Comparison of ENCODE assay signal across 12 cellular contexts in genomic region chr2:219836647-219837177, GRCh38.
A peak's percentile ranks its signal among the peaks of the same experiment; 100 is the strongest.
DNase-seq lines count a peak whose midpoint lies in the region; ATAC-seq and TF ChIP-seq lines count a peak whose summit lies in the region.
"Had no signal": no experiment of that assay in that cellular context is flagged by ENCODE, and none has a peak within 500 bp of the region (broad histone marks: within the 10 kb centered on the region; RNA-seq: fewer than 3 reads in every experiment).

No MANE protein-coding gene starts in this region.

- no peaks in the 10 kb centered on the region for H3K27me3 Mint-ChIP-seq in progenitor cell of endocrine pancreas
- H3K27me3 Mint-ChIP-seq in nephron progenitor cell (ENCODE audit: low read depth, poor library complexity) = peaks cover 18% of the 10 kb centered on the region
- H3K27me3 Mint-ChIP-seq: CD4-positive, CD25-positive, alpha-beta regulatory T cell; memory B cell had no signal

- DNase-seq in NCI-H446 (lab: John Stamatoyannopoulos, UW) = peak; percentile 4 to 7
- no peak for DNase-seq in NCI-H446 treated with DMSO at 0.1 percent for 48 hours (lab: John Stamatoyannopoulos, UW)
- DNase-seq in HT-29 (ENCODE audit: low spot score) = peak; percentile 63
- peak; percentile 7 for DNase-seq in amniotic epithelial cell (ENCODE audit: low read depth)
- no peak for DNase-seq in progenitor cell of endocrine pancreas (ENCODE audit: low spot score, unreplicated experiment)
- DNase-seq in nephron progenitor cell = no peak
- no peak for DNase-seq in SK-N-DZ (ENCODE audit: low spot score)
- DNase-seq: activated CD4-positive, alpha-beta T cell treated with anti-CD3 and anti-CD28 coated beads, Interleukin-2, amount 50 U/mL, for 4 hours; CD4-positive, CD25-positive, alpha-beta regulatory T cell; dermis blood vessel endothelial cell had no signal

- H3K36me3 Mint-ChIP-seq in progenitor cell of endocrine pancreas (ENCODE audit: insufficient read depth) = no peaks in the 10 kb centered on the region
- H3K36me3 Mint-ChIP-seq in nephron progenitor cell (ENCODE audit: low read depth) = no peaks in the 10 kb centered on the region
- H3K36me3 Mint-ChIP-seq: CD4-positive, CD25-positive, alpha-beta regulatory T cell; memory B cell had no signal

- H3K9me3 Mint-ChIP-seq in progenitor cell of endocrine pancreas (ENCODE audit: low read depth) (peaks cover 3% of the 10 kb centered on the region), nephron progenitor cell (peaks cover 10% of the 10 kb centered on the region)
- H3K9me3 Mint-ChIP-seq: CD4-positive, CD25-positive, alpha-beta regulatory T cell had no signal

- H3K4me1 Mint-ChIP-seq in progenitor cell of endocrine pancreas (ENCODE audit: low read depth) (peaks cover 12% of the 10 kb centered on the region), nephron progenitor cell (peaks cover 20% of the 10 kb centered on the region)
- H3K4me1 Mint-ChIP-seq: CD4-positive, CD25-positive, alpha-beta regulatory T cell; memory B cell had no signal

- peak; percentile 22 for TF ChIP-seq CTCF in progenitor cell of endocrine pancreas (IDR thresholded peaks at IDR 0.05; ENCODE audit: unreplicated experiment)
- no peak for TF ChIP-seq CTCF in nephron progenitor cell (IDR thresholded peaks at IDR 0.05)

- ATAC-seq in HG03139 (IDR thresholded peaks at IDR 0.05; ENCODE audit: unreplicated experiment) = no peak

- H3K4me3 Mint-ChIP-seq in progenitor cell of endocrine pancreas (ENCODE audit: low read depth) = no peak overlapping the region
- no peak overlapping the region for H3K4me3 Mint-ChIP-seq in nephron progenitor cell
- H3K4me3 Mint-ChIP-seq: CD4-positive, CD25-positive, alpha-beta regulatory T cell; memory B cell had no signal

- H3K27ac Mint-ChIP-seq in progenitor cell of endocrine pancreas (no peak overlapping the region), nephron progenitor cell (no peak overlapping the region)
- H3K27ac Mint-ChIP-seq: CD4-positive, CD25-positive, alpha-beta regulatory T cell; memory B cell had no signal

Comparison
In these comparisons a context has a peak if more than half of its experiments do, and no peak if none do; other contexts are left out.
1. DNase-seq: peak in NCI-H446 (2 of 2), HT-29 (single experiment) and amniotic epithelial cell (single experiment); none in NCI-H446 treated with DMSO at 0.1 percent for 48 hours (single experiment), progenitor cell of endocrine pancreas (single experiment), nephron progenitor cell (single experiment) and SK-N-DZ (single experiment).